In genomic region chr12:31874961-31875608, GRCh38 we compare ENCODE assay signal across 8 cellular contexts.
DNase-seq lines count a peak whose midpoint lies in the region; ATAC-seq lines count a peak whose summit lies in the region.

No MANE protein-coding gene starts in this region.

- DNase-seq in ELF-1 (ENCODE audit: low read depth, low spot score) = peak; percentile 72
- DNase-seq in SW 1271 (lab: John Stamatoyannopoulos, UW) = peak; percentile 8 to 81
- DNase-seq in activated naive CD8-positive, alpha-beta T cell treated with anti-CD3 and anti-CD28 coated beads, Interleukin-2, amount 50 U/mL, for 24 hours = peak; percentile 65
- peak; percentile 92 for DNase-seq in kidney tubule cell (ENCODE audit: low spot score)
- peak; percentile 35 to 43 (median 36) for DNase-seq in stimulated activated CD4-positive, alpha-beta T cell treated with anti-CD3 and anti-CD28 coated beads, TNF-alpha, amount 100 ng/mL, for 1 hour (ENCODE audit: low read depth in 3 of 3, low spot score in 1 of 3)
- no peak for DNase-seq in NCI-H446 (lab: John Stamatoyannopoulos, UW)

- peaks cover 24% of the 10 kb centered on the region for H3K36me3 Mint-ChIP-seq in activated naive CD8-positive, alpha-beta T cell treated with anti-CD3 and anti-CD28 coated beads, Interleukin-2, amount 50 U/mL, for 24 hours (ENCODE audit: low read depth)

- H3K9me3 Mint-ChIP-seq in activated naive CD8-positive, alpha-beta T cell treated with anti-CD3 and anti-CD28 coated beads, Interleukin-2, amount 50 U/mL, for 24 hours = peaks cover 7% of the 10 kb centered on the region

- no peaks in the 10 kb centered on the region for H3K27me3 Mint-ChIP-seq in activated naive CD8-positive, alpha-beta T cell treated with anti-CD3 and anti-CD28 coated beads, Interleukin-2, amount 50 U/mL, for 24 hours

- H3K4me3 Mint-ChIP-seq in activated naive CD8-positive, alpha-beta T cell treated with anti-CD3 and anti-CD28 coated beads, Interleukin-2, amount 50 U/mL, for 24 hours = peak overlapping the region; percentile 45

- peaks cover 46% of the 10 kb centered on the region for H3K4me1 Mint-ChIP-seq in activated naive CD8-positive, alpha-beta T cell treated with anti-CD3 and anti-CD28 coated beads, Interleukin-2, amount 50 U/mL, for 24 hours

- peak overlapping the region; percentile 93 for H3K27ac Mint-ChIP-seq in activated naive CD8-positive, alpha-beta T cell treated with anti-CD3 and anti-CD28 coated beads, Interleukin-2, amount 50 U/mL, for 24 hours

- ATAC-seq in HG02763 (IDR thresholded peaks at IDR 0.05; ENCODE audit: unreplicated experiment) = peak; percentile 74
- peak; percentile 97 for ATAC-seq in activated naive CD8-positive, alpha-beta T cell treated with anti-CD3 and anti-CD28 coated beads, Interleukin-2, amount 50 U/mL, for 24 hours
- ATAC-seq in GM21381 (IDR thresholded peaks at IDR 0.05; ENCODE audit: unreplicated experiment) = no peak

Comparison
In these comparisons a context has a peak if more than half of its experiments do, and no peak if none do; other contexts are left out.
1. DNase-seq: peak in ELF-1 (single experiment), SW 1271 (2 of 2), activated naive CD8-positive, alpha-beta T cell treated with anti-CD3 and anti-CD28 coated beads, Interleukin-2, amount 50 U/mL, for 24 hours (single experiment), kidney tubule cell (single experiment) and stimulated activated CD4-positive, alpha-beta T cell treated with anti-CD3 and anti-CD28 coated beads, TNF-alpha, amount 100 ng/mL, for 1 hour (3 of 3); none in NCI-H446 (0 of 2).